1 cellular context compared by ENCODE assay signal in genomic region chr10:121593676-121594075, GRCh38.
TF ChIP-seq lines count a peak whose summit lies in the region.

No MANE protein-coding gene starts in this region.

TF ChIP-seq in H1, 55 proteins besides CTCF, POLR2A, EP300 and RAD21:
- no peak for TF ChIP-seq SIX5 (IDR thresholded peaks at IDR 0.05; ENCODE audit: low read depth, low read length)
- TF ChIP-seq KDM4A (IDR thresholded peaks at IDR 0.05; ENCODE audit: low read depth, low read length, severe bottlenecking) = no peak
- TF ChIP-seq YY1 (IDR thresholded peaks at IDR 0.05; ENCODE audit: low read depth, low read length) = no peak
- no peak for TF ChIP-seq EZH2 (IDR thresholded peaks at IDR 0.05; ENCODE audit: low read depth, low read length, severe bottlenecking)
- no peak for TF ChIP-seq SP1 (IDR thresholded peaks at IDR 0.05; ENCODE audit: low read depth, low read length)
- TF ChIP-seq CHD1 (IDR thresholded peaks at IDR 0.05; ENCODE audit: low read depth, low read length) = no peak
- no peak for TF ChIP-seq EGR1 (IDR thresholded peaks at IDR 0.05; ENCODE audit: borderline replicate concordance, low read depth, low read length)
- TF ChIP-seq TAF1 (IDR thresholded peaks at IDR 0.05; ENCODE audit: low read depth, low read length) = no peak
- TF ChIP-seq SIRT6 (IDR thresholded peaks at IDR 0.05; ENCODE audit: low read length) = no peak
- no peak for TF ChIP-seq TAF7 (optimal IDR thresholded peaks at IDR 0.05; ENCODE audit: borderline replicate concordance, low read depth, low read length)
- TF ChIP-seq HDAC6 (IDR thresholded peaks at IDR 0.05; ENCODE audit: low read depth, low read length) = no peak
- TF ChIP-seq TEAD4 (IDR thresholded peaks at IDR 0.05; ENCODE audit: low read depth, low read length) = no peak
- no peak for TF ChIP-seq SRF (IDR thresholded peaks at IDR 0.05; ENCODE audit: low read depth, low read length)
- no peak for TF ChIP-seq BCL11A (IDR thresholded peaks at IDR 0.05; ENCODE audit: low read depth in 2 of 2, low read length in 2 of 2)
